In the genomic region with DNA sequence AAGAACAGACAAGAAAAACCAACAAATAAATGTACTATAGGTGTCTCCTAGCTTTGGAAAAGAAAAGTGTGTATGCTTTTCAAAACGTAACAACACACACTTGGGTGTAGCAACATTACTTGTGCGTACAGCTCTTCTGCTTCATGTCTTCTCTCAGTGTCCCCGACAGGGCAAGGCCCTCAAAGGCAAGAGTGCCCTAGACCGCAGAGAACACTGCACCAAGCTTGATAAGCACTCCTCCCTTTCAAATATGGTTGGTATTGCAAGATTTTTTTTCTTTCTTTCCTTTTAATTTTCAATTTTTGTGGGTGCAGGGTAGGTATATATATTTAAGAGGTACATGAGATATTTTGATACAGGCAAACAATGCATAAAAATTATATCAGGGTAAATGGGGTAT, we compare ENCODE assay signal across 27 cellular contexts.
"Had no signal": no experiment of that assay in that cellular context is flagged by ENCODE, and none has a peak within 500 bp of the region (broad histone marks: within the 10 kb centered on the region; RNA-seq: fewer than 3 reads in every experiment).

No MANE protein-coding gene starts in this region.

- DNase-seq: activated CD4-positive, alpha-beta T cell treated with anti-CD3 and anti-CD28 coated beads for 1 hour; activated CD4-positive, alpha-beta T cell treated with anti-CD3 and anti-CD28 coated beads for 4 hours; activated CD4-positive, alpha-beta T cell treated with anti-CD3 and anti-CD28 coated beads, Interleukin-2, amount 10 ng/mL, durations not matched to agents 7 days and 5 days; activated CD4-positive, alpha-beta T cell treated with anti-CD3 and anti-CD28 coated beads, Interleukin-2, amount 50 U/mL, for 4 hours; activated CD8-positive, alpha-beta memory T cell treated with anti-CD3 and anti-CD28 coated beads for 24 hours; activated CD8-positive, alpha-beta T cell treated with anti-CD3 and anti-CD28 coated beads for 36 hours; activated effector memory CD4-positive, alpha-beta T cell treated with Interleukin-2 at 50 U/mL for 16 hours; activated naive CD4-positive, alpha-beta T cell treated with anti-CD3 and anti-CD28 coated beads for 36 hours; activated naive CD8-positive, alpha-beta T cell treated with anti-CD3 and anti-CD28 coated beads for 36 hours; activated naive CD8-positive, alpha-beta T cell treated with anti-CD3 and anti-CD28 coated beads, Interleukin-2, amount 50 U/mL, for 24 hours; activated T-cell treated with anti-CD3 and anti-CD28 coated beads, Interleukin-2, amount 50 U/mL, for 4 hours; adrenal gland; amygdala; aorta; body of pancreas; caudate nucleus; cortex of kidney; dermis blood vessel endothelial cell; effector CD4-positive, alpha-beta T cell; effector memory CD8-positive, alpha-beta T cell; esophagus squamous epithelium; foreskin melanocyte; heart right ventricle; T-helper 2 cell had no signal

- ATAC-seq: activated CD8-positive, alpha-beta T cell treated with anti-CD3 and anti-CD28 coated beads for 36 hours; activated naive CD8-positive, alpha-beta T cell treated with anti-CD3 and anti-CD28 coated beads, Interleukin-2, amount 50 U/mL, for 24 hours; activated T-cell treated with anti-CD3 and anti-CD28 coated beads, Interleukin-2, amount 50 U/mL, for 4 hours; body of pancreas; effector memory CD8-positive, alpha-beta T cell; gastroesophageal sphincter; WTC11 had no signal

- H3K27me3 ChIP-seq: adrenal gland, body of pancreas, esophagus squamous epithelium, gastroesophageal sphincter, heart right ventricle had no signal

- H3K27ac ChIP-seq: adrenal gland, body of pancreas, esophagus squamous epithelium, gastroesophageal sphincter, heart right ventricle, VCaP had no signal

- H3K4me3 ChIP-seq: adrenal gland, body of pancreas, esophagus squamous epithelium, gastroesophageal sphincter, heart right ventricle had no signal

- H3K36me3 ChIP-seq: adrenal gland, esophagus squamous epithelium, gastroesophageal sphincter, heart right ventricle had no signal

- H3K4me1 ChIP-seq: adrenal gland, body of pancreas, esophagus squamous epithelium, gastroesophageal sphincter had no signal

- H3K9me3 ChIP-seq: adrenal gland, body of pancreas, gastroesophageal sphincter had no signal
